In the genomic region with DNA sequence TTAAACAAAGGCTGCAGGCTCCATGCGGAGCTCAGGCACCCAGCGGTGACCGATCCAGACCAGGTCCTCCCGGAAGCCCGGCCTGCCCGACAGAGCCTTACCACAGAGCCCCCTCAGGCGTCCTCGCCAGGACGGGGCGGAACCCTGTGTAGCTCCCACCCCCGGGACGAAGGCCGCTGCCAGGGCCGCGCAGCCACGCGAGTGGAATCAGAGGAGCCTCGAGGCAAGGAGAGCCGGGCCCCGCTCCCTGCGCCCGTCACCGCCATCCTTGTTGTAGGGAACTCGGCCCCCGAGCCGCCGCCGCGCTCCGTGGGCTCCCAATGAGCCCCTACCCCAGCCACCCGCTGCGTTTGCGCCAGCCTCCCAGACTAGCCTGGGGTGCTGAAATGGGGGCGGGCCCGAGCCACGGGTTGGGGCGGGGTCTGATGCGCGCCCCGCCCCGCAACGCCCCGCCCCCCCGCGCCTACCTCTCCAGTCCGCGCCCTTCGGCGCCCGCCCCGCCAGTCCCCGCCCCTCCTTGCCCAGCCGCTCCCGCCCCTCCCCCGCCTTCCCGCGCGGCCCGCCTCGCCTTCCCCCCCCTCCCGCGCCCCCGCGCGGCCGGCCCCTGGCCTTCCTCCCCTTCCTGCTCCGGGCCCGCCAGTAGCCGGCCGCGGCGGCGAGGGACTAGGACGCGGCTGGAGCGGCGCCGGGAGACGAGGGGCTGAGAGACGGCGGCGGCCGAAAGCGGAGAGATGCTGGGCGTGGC, we compare ENCODE assay signal across 8 cellular contexts. TPM values are rescaled to one million over a fixed set of nuclear protein-coding genes. Genes with fewer than 3 reads are reported as not detected.
DNase-seq lines count a peak whose midpoint lies in the region; ATAC-seq and TF ChIP-seq lines count a peak whose summit lies in the region.

A gene with protein sequence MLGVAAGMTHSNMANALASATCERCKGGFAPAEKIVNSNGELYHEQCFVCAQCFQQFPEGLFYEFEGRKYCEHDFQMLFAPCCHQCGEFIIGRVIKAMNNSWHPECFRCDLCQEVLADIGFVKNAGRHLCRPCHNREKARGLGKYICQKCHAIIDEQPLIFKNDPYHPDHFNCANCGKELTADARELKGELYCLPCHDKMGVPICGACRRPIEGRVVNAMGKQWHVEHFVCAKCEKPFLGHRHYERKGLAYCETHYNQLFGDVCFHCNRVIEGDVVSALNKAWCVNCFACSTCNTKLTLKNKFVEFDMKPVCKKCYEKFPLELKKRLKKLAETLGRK (plus strand): TSS at position 639 of the 745 bp plus-strand sequence. CDS start 93 bp downstream, at position 732.

- H3K9me3 ChIP-seq in right atrium auricular region (no peaks in the 10 kb centered on the region), uterus (no peaks in the 10 kb centered on the region)

- peaks cover 0 to 26% of the 10 kb centered on the region in 2 donors for H3K4me1 ChIP-seq in right atrium auricular region
- H3K4me1 ChIP-seq in uterus = peaks cover 4 to 7% of the 10 kb centered on the region in 2 donors

- DNase-seq in GM13977 (ENCODE audit: low spot score) = peak; percentile 97
- DNase-seq in NCI-H1417 treated with DMSO at 0.1 percent for 48 hours (lab: John Stamatoyannopoulos, UW) = peak; percentile 23
- DNase-seq in T-helper 2 cell = peak; percentile 72 to 88 (median 86)
- DNase-seq in right atrium auricular region (ENCODE audit: low spot score) = peak; percentile 88
- peak; percentile 91 for DNase-seq in putamen (ENCODE audit: low spot score)
- DNase-seq in uterus = peak; percentile 90 to 93

- H3K27me3 ChIP-seq in right atrium auricular region = no peaks in the 10 kb centered on the region
- no peaks in the 10 kb centered on the region for H3K27me3 ChIP-seq in uterus

- peak; percentile 59 to 92 for TF ChIP-seq POLR2A in uterus (IDR thresholded peaks at IDR 0.05)

- intact Hi-C loops in uterus (cut with DNase I; ENCODE audit: low total_unique reads) = no loop called here

- H3K4me3 ChIP-seq in right atrium auricular region (peak within 1 kb of the TSS; percentile 74 to 78), uterus (peak within 1 kb of the TSS; percentile 81 to 86)

- ATAC-seq in HG02763 (IDR thresholded peaks at IDR 0.05; ENCODE audit: unreplicated experiment) = peak; percentile 83

- no peaks in the 10 kb centered on the region for H3K36me3 ChIP-seq in right atrium auricular region
- no peaks in the 10 kb centered on the region for H3K36me3 ChIP-seq in uterus

- H3K27ac ChIP-seq in angular gyrus (ENCODE audit: low read depth, low read length) = peak within 1 kb of the TSS; percentile 73
- peak within 1 kb of the TSS; percentile 96 to 98 for H3K27ac ChIP-seq in right atrium auricular region
- peak within 1 kb of the TSS; percentile 92 to 94 for H3K27ac ChIP-seq in uterus

- TF ChIP-seq CTCF in GM13977 (IDR thresholded peaks at IDR 0.05; ENCODE audit: extremely low read depth, insufficient read depth, missing control alignments) (peak; percentile 1), right atrium auricular region (IDR thresholded peaks at IDR 0.05) (peak; percentile 13 to 39), uterus (IDR thresholded peaks at IDR 0.05) (peak in 1 of 4 experiments; percentile 12)

- in situ Hi-C loops in GM13977 (cut with MboI; ENCODE audit: low pct_unique_long_range_greater_than_20kb, low sequenced_read_pairs, unreplicated experiment) = no loop called here

RNA-seq across cellular contexts. Expression of the gene that starts here (rescaled TPM):
- total RNA-seq in right atrium auricular region = 100 to 1,000 TPM in 1 of 2 donors, 10 to 100 TPM in 1; 66.7 to 106 TPM
- total RNA-seq in uterus = 100 to 1,000 TPM in 2 of 4 donors, 10 to 100 TPM in 2; 37.4 to 357 (median 112) TPM

Comparison
In these comparisons a context has a peak if more than half of its experiments do, and no peak if none do; other contexts are left out.
1. Peak in every context shown above with its lines: DNase-seq, ATAC-seq, H3K4me3 ChIP-seq and H3K27ac ChIP-seq.
2. DNase-seq: peak in every context shown above with its lines; median percentile 97 in GM13977; 92 in uterus; 91 in putamen; 88 in right atrium auricular region; 86 in T-helper 2 cell; 23 in NCI-H1417 treated with DMSO at 0.1 percent for 48 hours.